9 cellular contexts compared by ENCODE assay signal in the genomic region with DNA sequence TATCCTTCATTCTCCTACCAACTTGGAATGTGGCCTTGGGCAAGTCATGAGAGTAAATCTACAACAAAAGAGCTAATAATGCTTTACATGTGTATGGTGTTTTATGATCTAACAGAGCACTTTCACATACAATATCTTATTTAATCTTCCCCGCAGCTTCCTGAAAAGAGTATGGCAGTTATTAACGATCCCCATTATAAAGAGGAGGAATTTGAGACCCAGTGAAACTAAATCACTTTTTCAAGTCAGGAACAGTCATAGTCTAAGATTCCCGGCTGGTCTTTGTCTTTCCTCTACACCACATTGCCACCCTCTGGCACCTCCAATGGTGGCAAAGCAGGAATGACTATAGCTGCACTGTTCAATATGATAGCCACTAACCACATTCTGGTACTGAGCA.
A peak's percentile ranks its signal among the peaks of the same experiment; 100 is the strongest.
DNase-seq lines count a peak whose midpoint lies in the region; ATAC-seq and TF ChIP-seq lines count a peak whose summit lies in the region.
"Had no signal": no experiment of that assay in that cellular context is flagged by ENCODE, and none has a peak within 500 bp of the region (broad histone marks: within the 10 kb centered on the region; RNA-seq: fewer than 3 reads in every experiment).

No MANE protein-coding gene starts in this region.

- H3K9me3 ChIP-seq in thoracic aorta = no peaks in the 10 kb centered on the region

- H3K4me3 ChIP-seq in fibroblast of villous mesenchyme (ENCODE audit: low read depth, low read length) (no peak overlapping the region), thoracic aorta (no peak overlapping the region)

- peaks cover 3 to 15% of the 10 kb centered on the region in 2 donors for H3K4me1 ChIP-seq in thoracic aorta (ENCODE audit: control insufficient read depth in 1 of 2, low read depth in 2 of 2)

- ATAC-seq in thoracic aorta (ENCODE audit: insufficient number of reproducible peaks, low FRiP score, low read depth) = no peak
- no peak for ATAC-seq in GM21515 (IDR thresholded peaks at IDR 0.05; ENCODE audit: unreplicated experiment)

- H3K27me3 ChIP-seq in thoracic aorta (replicated peaks; ENCODE audit: insufficient read depth) = no peaks in the 10 kb centered on the region

- H3K27ac ChIP-seq in thoracic aorta = no peak overlapping the region

- TF ChIP-seq CTCF in fibroblast of villous mesenchyme (IDR thresholded peaks at IDR 0.05; ENCODE audit: insufficient read depth, low read depth, low read length) = peak; percentile 43
- peak; percentile 20 for TF ChIP-seq CTCF in thoracic aorta (IDR thresholded peaks at IDR 0.05)

- DNase-seq in NCI-H510A treated with DMSO at 0.1 percent for 48 hours (lab: John Stamatoyannopoulos, UW) = peak; percentile 2
- no peak for DNase-seq in NCI-H510A (lab: John Stamatoyannopoulos, UW)
- DNase-seq in SHP77 treated with DMSO at 0.1 percent for 48 hours (lab: John Stamatoyannopoulos, UW) = peak; percentile 30
- DNase-seq in fibroblast of villous mesenchyme (ENCODE audit: low read depth) = no peak
- DNase-seq in thoracic aorta (ENCODE audit: low spot score) = no peak
- DNase-seq in hepatic stellate cell (ENCODE audit: low spot score) = no peak
- DNase-seq in ecto neural progenitor cell (ENCODE audit: low spot score) = no peak
- DNase-seq: CD4-positive, alpha-beta memory T cell had no signal

- H3K36me3 ChIP-seq in thoracic aorta = no peaks in the 10 kb centered on the region

Comparison
In these comparisons a context has a peak if more than half of its experiments do, and no peak if none do; other contexts are left out.
1. DNase-seq: peak in NCI-H510A treated with DMSO at 0.1 percent for 48 hours (single experiment) and SHP77 treated with DMSO at 0.1 percent for 48 hours (single experiment); none in NCI-H510A (single experiment), fibroblast of villous mesenchyme (single experiment), thoracic aorta (single experiment), hepatic stellate cell (single experiment) and ecto neural progenitor cell (single experiment).